ENCODE assay signal across 8 cellular contexts in genomic region chr15:98866503-98866902, GRCh38.
DNase-seq lines count a peak whose midpoint lies in the region; ATAC-seq and TF ChIP-seq lines count a peak whose summit lies in the region.

No MANE protein-coding gene starts in this region.

- H3K4me3 Mint-ChIP-seq in activated naive CD8-positive, alpha-beta T cell, result peak overlapping the region; percentile 85

- in situ Hi-C loops in ACHN (cut with HindIII; ENCODE audit: low pct_ligation_motif_present, low pct_unique_long_range_greater_than_20kb, low sequenced_read_pairs), result no loop called here

- 55 to 59% methylated on average over 11 of the region's 11 CpGs for WGBS in thyroid gland, 2 donors

- H3K27me3 ChIP-seq in thyroid gland, result no peaks in the 10 kb centered on the region

- H3K9me3 ChIP-seq in thyroid gland, result no peaks in the 10 kb centered on the region

- H3K4me1 ChIP-seq in thyroid gland, result no peaks in the 10 kb centered on the region

- H3K27me3 Mint-ChIP-seq in activated naive CD8-positive, alpha-beta T cell, result no peaks in the 10 kb centered on the region

- TF ChIP-seq CTCF in thyroid gland (IDR thresholded peaks at IDR 0.05), result no peak

- no peaks in the 10 kb centered on the region for H3K36me3 ChIP-seq in thyroid gland

- H3K27ac ChIP-seq in thyroid gland, result peak overlapping the region; percentile 5 to 76 (median 51)

- peaks cover 9% of the 10 kb centered on the region for H3K36me3 Mint-ChIP-seq in activated naive CD8-positive, alpha-beta T cell

- peak overlapping the region in 2 of 3 donors; percentile 5 to 35 for H3K4me3 ChIP-seq in thyroid gland (replicated peaks in 1 of 3)

- peak; percentile 79 for DNase-seq in ACHN
- peak; percentile 71 for DNase-seq in HCEC 1CT
- peak; percentile 39 for DNase-seq in kidney glomerular epithelial cell (lab: John Stamatoyannopoulos, UW)
- DNase-seq in thyroid gland, result no peak
- no peak for DNase-seq in NCI-H1930 (lab: John Stamatoyannopoulos, UW)

- H3K9me3 Mint-ChIP-seq in activated naive CD8-positive, alpha-beta T cell (ENCODE audit: low read depth), result no peaks in the 10 kb centered on the region

- peak overlapping the region; percentile 96 for H3K27ac Mint-ChIP-seq in activated naive CD8-positive, alpha-beta T cell

- intact Hi-C loops in thyroid gland (cut with DNase I), result no loop called here

- ATAC-seq in GM19328 (IDR thresholded peaks at IDR 0.05; ENCODE audit: unreplicated experiment) (no peak), HG03469 (IDR thresholded peaks at IDR 0.05; ENCODE audit: unreplicated experiment) (no peak)

- no peak for TF ChIP-seq POLR2A in thyroid gland (IDR thresholded peaks at IDR 0.05)

- peaks cover 55% of the 10 kb centered on the region for H3K4me1 Mint-ChIP-seq in activated naive CD8-positive, alpha-beta T cell (ENCODE audit: low read depth)

Comparison
In these comparisons a context has a peak if more than half of its experiments do, and no peak if none do; other contexts are left out.
1. DNase-seq: peak in ACHN (single experiment), HCEC 1CT (single experiment) and kidney glomerular epithelial cell (single experiment); none in thyroid gland (0 of 2) and NCI-H1930 (0 of 2).